ENCODE assay signal across 17 cellular contexts in the genomic region with DNA sequence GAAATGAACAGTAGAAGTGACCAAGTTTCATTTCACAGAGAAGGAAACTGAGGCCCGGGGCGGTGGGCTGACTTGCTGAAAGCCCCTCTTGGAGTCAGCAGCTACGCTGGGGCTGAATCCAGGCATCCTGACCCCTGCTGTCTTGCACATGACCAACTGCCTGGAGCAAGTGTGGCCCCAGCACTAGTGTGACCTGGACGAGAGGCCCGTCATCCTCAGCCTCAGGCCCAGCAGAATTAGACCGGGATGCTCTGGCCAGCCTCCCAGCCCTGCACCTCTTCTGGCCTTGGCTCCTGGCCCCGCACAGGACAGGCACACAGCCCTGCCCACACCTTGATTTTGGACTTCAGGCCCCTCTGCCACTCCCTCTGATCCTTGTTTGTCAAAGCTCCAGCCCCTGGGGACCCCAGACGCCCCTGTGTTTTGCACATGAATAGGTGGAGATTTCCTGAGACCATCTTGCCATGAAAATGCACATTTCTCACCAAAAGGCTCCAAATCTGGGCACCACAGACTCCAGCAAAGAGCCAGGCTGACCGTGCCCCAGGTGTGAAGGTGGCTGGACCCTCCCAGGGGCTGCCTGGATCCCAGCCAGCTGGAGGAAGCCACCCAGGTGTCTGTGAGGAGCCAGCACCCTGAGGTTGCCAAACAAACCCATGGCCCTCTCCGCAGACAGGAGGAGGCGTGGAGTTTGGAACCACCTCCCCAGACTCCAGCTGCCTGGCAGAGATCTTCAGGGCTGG. TPM values are rescaled to one million over a fixed set of nuclear protein-coding genes. Genes with fewer than 3 reads are reported as not detected.
DNase-seq lines count a peak whose midpoint lies in the region; ATAC-seq and TF ChIP-seq lines count a peak whose summit lies in the region.
"Had no signal": no experiment of that assay in that cellular context is flagged by ENCODE, and none has a peak within 500 bp of the region (broad histone marks: within the 10 kb centered on the region; RNA-seq: fewer than 3 reads in every experiment).

No MANE protein-coding gene starts in this region.

- H3K36me3 Mint-ChIP-seq in GM23338 (ENCODE audit: low read depth), result no peaks in the 10 kb centered on the region
- H3K36me3 Mint-ChIP-seq: CD14-positive monocyte; CD4-positive, alpha-beta memory T cell; IgD-negative memory B cell had no signal

- H3K27me3 ChIP-seq in GM23338 (ENCODE audit: insufficient read depth) (no peaks in the 10 kb centered on the region), gastroesophageal sphincter (peaks cover 46% of the 10 kb centered on the region), osteoblast (ENCODE audit: insufficient read depth, low read length) (peaks cover 10% of the 10 kb centered on the region), MG63 (no peaks in the 10 kb centered on the region)
- H3K27me3 ChIP-seq: BLaER1 had no signal

- peaks cover 18% of the 10 kb centered on the region for H3K4me1 Mint-ChIP-seq in GM23338
- H3K4me1 Mint-ChIP-seq: CD14-positive monocyte; CD4-positive, alpha-beta memory T cell; IgD-negative memory B cell had no signal

- peak overlapping the region; percentile 32; the same call in 1 of the 2 replicates for H3K4me2 ChIP-seq in GM23338
- no peak overlapping the region for H3K4me2 ChIP-seq in osteoblast (ENCODE audit: insufficient read depth, low read length)
- H3K4me2 ChIP-seq: BLaER1 had no signal

- no peak overlapping the region for H2AFZ ChIP-seq in GM23338
- no peak overlapping the region for H2AFZ ChIP-seq in osteoblast (ENCODE audit: low read length)

- H3K9me3 ChIP-seq in gastroesophageal sphincter (no peaks in the 10 kb centered on the region), osteoblast (ENCODE audit: low read depth, low read length) (no peaks in the 10 kb centered on the region), MG63 (no peaks in the 10 kb centered on the region)
- H3K9me3 ChIP-seq: BLaER1 had no signal

- H3K79me2 ChIP-seq in GM23338 (replicated peaks; ENCODE audit: insufficient read depth) (no peaks in the 10 kb centered on the region), osteoblast (ENCODE audit: insufficient read depth, low read length) (no peaks in the 10 kb centered on the region)

- TF ChIP-seq EP300 in gastroesophageal sphincter (IDR thresholded peaks at IDR 0.05), result no peak

- H3K9me3 Mint-ChIP-seq in GM23338, result no peaks in the 10 kb centered on the region
- H3K9me3 Mint-ChIP-seq: CD4-positive, alpha-beta memory T cell; IgD-negative memory B cell had no signal

- H3K27ac ChIP-seq in GM23338 (ENCODE audit: low read depth), result no peak overlapping the region
- H3K27ac ChIP-seq in gastroesophageal sphincter, result no peak overlapping the region
- H3K27ac ChIP-seq in osteoblast (ENCODE audit: low read depth, low read length), result no peak overlapping the region
- H3K27ac ChIP-seq: BLaER1 had no signal

- H3K36me3 ChIP-seq in GM23338 (ENCODE audit: insufficient read depth) (no peaks in the 10 kb centered on the region), gastroesophageal sphincter (no peaks in the 10 kb centered on the region), osteoblast (ENCODE audit: insufficient read depth, low read length) (no peaks in the 10 kb centered on the region), MG63 (no peaks in the 10 kb centered on the region)
- H3K36me3 ChIP-seq: BLaER1 had no signal

- WGBS in gastroesophageal sphincter (ENCODE audit: low coverage in 1 of 2), 2 donors, result 63 to 100% methylated on average over 3 to 5 of the region's 11 CpGs

- DNase-seq in GM23338 (ENCODE audit: low spot score) (no peak), RPMI8226 (peak; percentile 27), osteoblast (ENCODE audit: insufficient read length, low spot score, missing footprints) (peak; percentile 46), NCI-H82 treated with DMSO at 0.1 percent for 48 hours (lab: John Stamatoyannopoulos, UW; ENCODE audit: unreplicated experiment) (no peak), activated gamma-delta T cell (lab: John Stamatoyannopoulos, UW) (no peak), MG63 (no peak)
- DNase-seq: 8988T; CD4-positive, alpha-beta memory T cell; DMS79 treated with DMSO at 0.1 percent for 48 hours had no signal

- ATAC-seq in GM23338, result no peak
- peak; percentile 19 for ATAC-seq in gastroesophageal sphincter
- ATAC-seq: GM12878 had no signal

- no peak for TF ChIP-seq CTCF in GM23338 (conservative IDR thresholded peaks at IDR 0.05; ENCODE audit: low read depth in 2 of 2)
- TF ChIP-seq CTCF in gastroesophageal sphincter (IDR thresholded peaks at IDR 0.05), result no peak
- TF ChIP-seq CTCF in osteoblast (IDR thresholded peaks at IDR 0.05; ENCODE audit: extremely low read depth, low read depth, low read length), result no peak

- no peaks in the 10 kb centered on the region for H4K20me1 ChIP-seq in GM23338 (replicated peaks; ENCODE audit: insufficient read depth)
- no peaks in the 10 kb centered on the region for H4K20me1 ChIP-seq in osteoblast (ENCODE audit: insufficient read depth, low read length)

- no peak for TF ChIP-seq POLR2A in gastroesophageal sphincter (IDR thresholded peaks at IDR 0.05)

- peaks cover 7% of the 10 kb centered on the region; the same call in 1 of the 2 replicates for H3K4me1 ChIP-seq in GM23338 (ENCODE audit: insufficient read depth)
- no peaks in the 10 kb centered on the region for H3K4me1 ChIP-seq in gastroesophageal sphincter
- no peaks in the 10 kb centered on the region for H3K4me1 ChIP-seq in osteoblast (ENCODE audit: insufficient read depth, low read length)
- H3K4me1 ChIP-seq: BLaER1 had no signal

- H3K4me3 ChIP-seq in GM23338 (no peak overlapping the region), gastroesophageal sphincter (no peak overlapping the region), osteoblast (ENCODE audit: insufficient read depth, low read length) (no peak overlapping the region), MG63 (no peak overlapping the region)
- H3K4me3 ChIP-seq: BLaER1, GM12878 had no signal

- H3K27ac Mint-ChIP-seq in GM23338, result no peak overlapping the region
- H3K27ac Mint-ChIP-seq: IgD-negative memory B cell had no signal

- H3K9me2 ChIP-seq in GM23338 (ENCODE audit: insufficient read depth), result no peaks in the 10 kb centered on the region

- H3F3A ChIP-seq in GM23338 (replicated peaks; ENCODE audit: low read depth), result no peaks in the 10 kb centered on the region

- peaks cover 5% of the 10 kb centered on the region for H3K27me3 Mint-ChIP-seq in GM23338 (ENCODE audit: insufficient read depth, low read depth, poor library complexity)

- H3K4me3 Mint-ChIP-seq in GM23338, result no peak overlapping the region
- H3K4me3 Mint-ChIP-seq: CD4-positive, alpha-beta memory T cell; IgD-negative memory B cell had no signal

TF ChIP-seq in GM23338, 12 proteins besides CTCF, POLR2A, EP300 and RAD21:
- TF ChIP-seq NANOG (IDR thresholded peaks at IDR 0.05; ENCODE audit: borderline replicate concordance) (peak; percentile 21; the same call in 1 of the 2 replicates), ZNF331 (CRISPR knock-in tag; IDR thresholded peaks at IDR 0.05; ENCODE audit: low read depth) (no peak)

RNA-seq across cellular contexts. Expression of a gene that starts 24.9 kb away (rescaled TPM):
- total RNA-seq in GM23338 (2014; rRNA removed; shearing (Covaris generic)), result 9.2 and 13.1 TPM in 2 replicates
- 4.1 and 4.8 TPM in 2 replicates for polyA plus RNA-seq in GM23338 (2016; fragmentation: Nextera tagmentation; extraction: Ambion mirVana)
- total RNA-seq in gastroesophageal sphincter (not detected), osteoblast (not detected in 2 replicates)
- total RNA-seq in MG63 (2014; rRNA removed; shearing (Covaris generic); ENCODE audit: low replicate concordance), result not detected in 2 replicates
- total RNA-seq: A673; CD4-positive, alpha-beta memory T cell; G401; GM12878 had no signal
- polyA plus RNA-seq: AG04450; CD14-positive monocyte; CD4-positive, alpha-beta memory T cell; GM12878; IgD-negative memory B cell had no signal

RNA-seq across cellular contexts. Expression of a gene that starts 46.5 kb away (rescaled TPM):
- 27.4 and 36.1 TPM in 2 replicates for total RNA-seq in GM23338 (2014; rRNA removed; shearing (Covaris generic))
- polyA plus RNA-seq in GM23338 (2016; fragmentation: Nextera tagmentation; extraction: Ambion mirVana), result 21.7 and 22.3 TPM in 2 replicates
- total RNA-seq in gastroesophageal sphincter (not detected), osteoblast (not detected in 2 replicates)
- total RNA-seq in MG63 (2014; rRNA removed; shearing (Covaris generic); ENCODE audit: low replicate concordance), result not detected in 2 replicates
- total RNA-seq: CD4-positive, alpha-beta memory T cell; G401 had no signal
- polyA plus RNA-seq: AG04450; CD14-positive monocyte; CD4-positive, alpha-beta memory T cell; GM12878; IgD-negative memory B cell had no signal

Comparison
In these comparisons a context has a peak if more than half of its experiments do, and no peak if none do; other contexts are left out.
1. DNase-seq: peak in RPMI8226 (single experiment) and osteoblast (single experiment); none in GM23338 (single experiment), NCI-H82 treated with DMSO at 0.1 percent for 48 hours (single experiment), activated gamma-delta T cell (single experiment) and MG63 (single experiment).
2. RNA of a gene that starts 24.9 kb away (total RNA-seq): 9.2 to 13.1 TPM in GM23338; not detected in gastroesophageal sphincter, not detected in osteoblast and not detected in MG63; every median in the first group is over 10 times any median in the second.
3. RNA of a gene that starts 46.5 kb away (total RNA-seq): 27.4 to 36.1 TPM in GM23338; not detected in gastroesophageal sphincter, not detected in osteoblast and not detected in MG63; every median in the first group is over 10 times any median in the second.